In the genomic region with DNA sequence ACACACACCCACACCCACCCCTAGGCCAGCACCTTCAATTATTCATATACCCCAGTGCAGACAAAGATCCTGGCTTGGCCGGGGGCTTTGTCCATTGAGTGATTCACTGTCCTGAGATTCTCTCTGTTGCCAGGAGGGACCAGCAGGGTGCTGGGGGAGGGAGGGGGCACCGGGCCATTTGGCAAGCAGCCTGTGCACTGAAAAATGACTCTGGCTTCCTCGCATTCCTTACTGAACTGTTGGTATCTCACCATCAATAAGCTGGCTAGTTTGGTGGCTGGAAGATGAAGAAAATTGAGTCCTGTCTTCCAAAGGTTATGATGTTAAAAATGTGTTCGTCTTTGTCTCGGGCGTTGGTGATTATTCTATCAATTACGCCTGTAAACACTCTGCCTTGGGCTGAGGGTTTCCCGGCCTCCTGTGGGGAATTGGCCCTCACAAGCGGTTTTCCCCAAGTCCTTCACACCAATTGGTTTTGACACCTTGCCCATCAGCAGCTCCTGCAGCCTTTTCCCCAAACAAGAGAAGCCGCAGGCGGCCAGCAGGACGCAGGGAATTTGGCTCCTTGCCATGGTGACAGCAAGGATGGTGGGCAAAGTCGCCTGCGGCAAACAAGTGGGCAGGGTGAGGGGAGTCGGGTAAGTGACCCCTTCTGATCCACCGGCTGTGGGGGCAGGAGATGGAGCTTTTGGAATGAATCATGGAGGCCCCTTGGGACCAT, we compare ENCODE assay signal across 14 cellular contexts. TPM values are rescaled to one million over a fixed set of nuclear protein-coding genes. Genes with fewer than 3 reads are reported as not detected.
DNase-seq lines count a peak whose midpoint lies in the region; ATAC-seq and TF ChIP-seq lines count a peak whose summit lies in the region.
"Had no signal": no experiment of that assay in that cellular context is flagged by ENCODE, and none has a peak within 500 bp of the region (broad histone marks: within the 10 kb centered on the region; RNA-seq: fewer than 3 reads in every experiment).

No MANE protein-coding gene starts in this region.

- H3K27ac ChIP-seq in adrenal gland, result no peak overlapping the region
- H3K27ac ChIP-seq: heart left ventricle had no signal

- no peak overlapping the region for H3K27ac Mint-ChIP-seq in progenitor cell of endocrine pancreas

- peaks cover 4% of the 10 kb centered on the region for H3K4me1 Mint-ChIP-seq in progenitor cell of endocrine pancreas (ENCODE audit: low read depth)

- H3K9me3 Mint-ChIP-seq in progenitor cell of endocrine pancreas (ENCODE audit: low read depth), result no peaks in the 10 kb centered on the region
- H3K9me3 Mint-ChIP-seq: activated T-cell treated with anti-CD3 and anti-CD28 coated beads, Interleukin-2, amount 50 U/mL, for 4 hours had no signal

- H3K36me3 Mint-ChIP-seq in progenitor cell of endocrine pancreas (ENCODE audit: insufficient read depth), result no peaks in the 10 kb centered on the region

- H3K4me3 Mint-ChIP-seq in progenitor cell of endocrine pancreas (ENCODE audit: low read depth), result no peak overlapping the region
- H3K4me3 Mint-ChIP-seq: activated T-cell treated with anti-CD3 and anti-CD28 coated beads, Interleukin-2, amount 50 U/mL, for 4 hours had no signal

- 50 to 56% (median 56%) methylated on average over 13 to 16 of the region's 16 CpGs for WGBS in adrenal gland, 4 donors

- no peak for TF ChIP-seq POLR2A in adrenal gland (IDR thresholded peaks at IDR 0.05)

- H3K4me1 ChIP-seq in adrenal gland (replicated peaks in 1 of 2), result peaks cover 4 to 6% of the 10 kb centered on the region in 2 donors

- ATAC-seq in GM21367 (IDR thresholded peaks at IDR 0.05; ENCODE audit: unreplicated experiment), result no peak
- ATAC-seq: activated T-cell treated with anti-CD3 and anti-CD28 coated beads, Interleukin-2, amount 50 U/mL, for 4 hours; HCT116; heart left ventricle had no signal

- H3K27me3 ChIP-seq in adrenal gland, result no peaks in the 10 kb centered on the region

- no peak overlapping the region for H3K4me3 ChIP-seq in adrenal gland
- H3K4me3 ChIP-seq: heart left ventricle had no signal

- TF ChIP-seq CTCF in adrenal gland (IDR thresholded peaks at IDR 0.05) (no peak), progenitor cell of endocrine pancreas (IDR thresholded peaks at IDR 0.05; ENCODE audit: unreplicated experiment) (no peak)

- intact Hi-C loops in adrenal gland (cut with DNase I), result no loop called here

- no peaks in the 10 kb centered on the region for H3K36me3 ChIP-seq in adrenal gland (replicated peaks in 1 of 2)
- H3K36me3 ChIP-seq: heart left ventricle had no signal

- DNase-seq in COLO668 (lab: John Stamatoyannopoulos, UW; ENCODE audit: unreplicated experiment) (peak; percentile 53), NCI-H1092 (lab: John Stamatoyannopoulos, UW) (peak; percentile 90), adrenal gland (peak in 6 of 7 donors; percentile 44 to 64 (median 58)), lung microvascular endothelial cell (ENCODE audit: low read depth in 2 of 2) (peak; percentile 17 to 47), occipital lobe (lab: John Stamatoyannopoulos, UW) (no peak), progenitor cell of endocrine pancreas (ENCODE audit: low spot score, unreplicated experiment) (no peak), epidermal melanocyte (ENCODE audit: insufficient read length, low spot score) (no peak)
- DNase-seq: activated T-cell treated with anti-CD3 and anti-CD28 coated beads, Interleukin-2, amount 50 U/mL, for 4 hours; GF-D8; heart left ventricle; NCI-H510A; stimulated activated CD4-positive, alpha-beta T cell treated with anti-CD3 and anti-CD28 coated beads, Interleukin-4, amount 100 ng/mL, for 1 hour had no signal

- peaks cover 62% of the 10 kb centered on the region for H3K27me3 Mint-ChIP-seq in progenitor cell of endocrine pancreas

- no peaks in the 10 kb centered on the region for H3K9me3 ChIP-seq in adrenal gland (replicated peaks in 1 of 3)
- H3K9me3 ChIP-seq: heart left ventricle had no signal

RNA-seq across cellular contexts. Expression of a gene that starts 4.9 kb away (rescaled TPM):
- 10 to 100 TPM in 2 of 8 donors, 1 to 10 TPM in 5, under 1 TPM in 1; 0.36 to 14.9 (median 8.3) TPM for total RNA-seq in adrenal gland
- polyA plus RNA-seq in adrenal gland, result 10 to 100 TPM in 1 of 3 donors, 1 to 10 TPM in 2; 3.2 to 21.8 (median 6.9) TPM
- total RNA-seq in lung microvascular endothelial cell, result under 0.01 TPM in 2 replicates
- 39.6 TPM for total RNA-seq in occipital lobe
- 5.0 and 6.2 TPM in 2 replicates for total RNA-seq in progenitor cell of endocrine pancreas

Comparison
In these comparisons a context has a peak if more than half of its experiments do, and no peak if none do; other contexts are left out.
1. DNase-seq: peak in COLO668 (single experiment), NCI-H1092 (single experiment), adrenal gland (6 of 7) and lung microvascular endothelial cell (2 of 2); none in occipital lobe (single experiment), progenitor cell of endocrine pancreas (single experiment) and epidermal melanocyte (single experiment).